ENCODE assay signal across 9 cellular contexts in the genomic region with DNA sequence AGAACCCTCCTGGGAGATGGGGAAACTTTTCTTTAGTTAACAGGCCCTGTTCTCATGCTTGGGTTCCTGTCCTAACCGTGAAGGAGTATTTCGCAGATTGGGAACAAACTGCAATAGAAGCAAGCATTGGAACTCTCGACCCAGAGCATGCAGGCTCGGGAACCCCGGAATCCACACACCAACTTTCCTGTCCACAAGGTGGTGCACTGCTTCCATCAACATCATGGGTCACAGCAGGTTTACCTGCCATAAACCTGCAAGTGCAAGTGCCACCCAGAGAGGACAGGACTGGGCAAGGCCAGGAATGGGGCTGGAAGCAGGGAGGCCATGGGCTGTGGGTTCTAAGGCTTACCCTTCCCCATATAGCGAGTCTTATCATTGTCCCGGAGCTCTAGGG. TPM values are rescaled to one million over a fixed set of nuclear protein-coding genes. Genes with fewer than 3 reads are reported as not detected.
DNase-seq lines count a peak whose midpoint lies in the region; TF ChIP-seq lines count a peak whose summit lies in the region.
"Had no signal": no experiment of that assay in that cellular context is flagged by ENCODE, and none has a peak within 500 bp of the region (broad histone marks: within the 10 kb centered on the region; RNA-seq: fewer than 3 reads in every experiment).

No MANE protein-coding gene starts in this region.

- no peak for TF ChIP-seq EP300 in esophagus muscularis mucosa (IDR thresholded peaks at IDR 0.05)

- TF ChIP-seq POLR2A in esophagus muscularis mucosa (IDR thresholded peaks at IDR 0.05; ENCODE audit: low read depth) = no peak

- H3K4me1 ChIP-seq in colonic mucosa (peaks cover 33% of the 10 kb centered on the region), parathyroid adenoma (peaks cover 4% of the 10 kb centered on the region), HAP-1 (peaks cover 28% of the 10 kb centered on the region), esophagus muscularis mucosa (peaks cover 45 to 83% (median 74%) of the 10 kb centered on the region in 4 donors)

- H3K4me2 ChIP-seq in parathyroid adenoma (ENCODE audit: low read length) = no peak overlapping the region

- WGBS in esophagus muscularis mucosa = 72% methylated on average over 7 of the region's 7 CpGs

- H3K4me3 ChIP-seq in colonic mucosa = no peak overlapping the region
- no peak overlapping the region for H3K4me3 ChIP-seq in parathyroid adenoma (ENCODE audit: low read depth, low read length)
- no peak overlapping the region for H3K4me3 ChIP-seq in HAP-1
- no peak overlapping the region for H3K4me3 ChIP-seq in esophagus muscularis mucosa

- no peaks in the 10 kb centered on the region for H3K79me2 ChIP-seq in parathyroid adenoma

- peak overlapping the region; percentile 36 for H3K27ac ChIP-seq in colonic mucosa
- H3K27ac ChIP-seq in parathyroid adenoma = no peak overlapping the region
- peak overlapping the region in 2 of 4 donors; percentile 15 to 92 for H3K27ac ChIP-seq in esophagus muscularis mucosa (replicated peaks in 1 of 4)

- no peaks in the 10 kb centered on the region for H3K9me3 ChIP-seq in colonic mucosa
- H3K9me3 ChIP-seq in parathyroid adenoma (ENCODE audit: control insufficient read depth, low read length) = no peaks in the 10 kb centered on the region
- no peaks in the 10 kb centered on the region for H3K9me3 ChIP-seq in HAP-1
- H3K9me3 ChIP-seq in esophagus muscularis mucosa = no peaks in the 10 kb centered on the region

- in situ Hi-C loops in HAP-1 (cut with MboI; ENCODE audit: low sequenced_read_pairs) = no loop called here

- peaks cover 33% of the 10 kb centered on the region for H3K36me3 ChIP-seq in colonic mucosa
- H3K36me3 ChIP-seq in parathyroid adenoma (ENCODE audit: control insufficient read depth, insufficient read depth, low read length) = no peaks in the 10 kb centered on the region
- peaks cover 99% of the 10 kb centered on the region for H3K36me3 ChIP-seq in HAP-1 (replicated peaks)
- H3K36me3 ChIP-seq in esophagus muscularis mucosa = peaks cover 44 to 91% (median 77%) of the 10 kb centered on the region in 4 donors

- H2AFZ ChIP-seq in parathyroid adenoma = no peak overlapping the region

- intact Hi-C loops in colonic mucosa (cut with DNase I) = loop anchor here (5.0 kb wide), 1 partner anchor 116 kb away; no protein-coding TSS in a partner anchor
- intact Hi-C loops in esophagus muscularis mucosa (cut with DNase I) = no loop called here
- intact Hi-C loops in posterior vena cava (cut with DNase I) = no loop called here

- H3K27me3 ChIP-seq in colonic mucosa (no peaks in the 10 kb centered on the region), parathyroid adenoma (ENCODE audit: control insufficient read depth, insufficient read depth, low read length) (no peaks in the 10 kb centered on the region), HAP-1 (ENCODE audit: low read depth) (no peaks in the 10 kb centered on the region), esophagus muscularis mucosa (no peaks in the 10 kb centered on the region)

- H3K9ac ChIP-seq in colonic mucosa (ENCODE audit: low read depth in 2 of 2, low read length in 2 of 2) (peak overlapping the region in 1 of 2 donors; percentile 15), parathyroid adenoma (no peak overlapping the region)

- DNase-seq in DMS53 (lab: John Stamatoyannopoulos, UW) (peak; percentile 57), DMS53 treated with DMSO at 0.1 percent for 48 hours (lab: John Stamatoyannopoulos, UW; ENCODE audit: unreplicated experiment) (no peak), NCI-H510A treated with DMSO at 0.1 percent for 48 hours (lab: John Stamatoyannopoulos, UW) (peak; percentile 66), colonic mucosa (peak; percentile 68), HAP-1 (ENCODE audit: low spot score in 2 of 2) (no peak), esophagus muscularis mucosa (ENCODE audit: extremely low spot score) (no peak), posterior vena cava (ENCODE audit: low spot score) (no peak)
- DNase-seq: NCI-H1092 treated with DMSO at 0.1 percent for 48 hours had no signal

- TF ChIP-seq CTCF in colonic mucosa (IDR thresholded peaks at IDR 0.05) = peak; percentile 42
- peak; percentile 28 for TF ChIP-seq CTCF in parathyroid adenoma (IDR thresholded peaks at IDR 0.05)
- TF ChIP-seq CTCF in esophagus muscularis mucosa (IDR thresholded peaks at IDR 0.05) = peak in 1 of 3 experiments; percentile 23

RNA-seq across cellular contexts. Expression of a gene that starts 6.9 kb away (rescaled TPM):
- total RNA-seq in colonic mucosa (1,000 to 10,000 TPM in 1 of 2 donors, 100 to 1,000 TPM in 1; 982 to 1,067 TPM), esophagus muscularis mucosa (100 to 1,000 TPM; 595 to 895 (median 621) TPM), posterior vena cava (1,000 to 10,000 TPM in 1 of 2 donors, 100 to 1,000 TPM in 1; 578 to 1,026 TPM)

RNA-seq across cellular contexts. Expression of a gene that starts 54.1 kb away (rescaled TPM):
- total RNA-seq in colonic mucosa (100 to 1,000 TPM in 1 of 2 donors, 10 to 100 TPM in 1; 96.0 to 105 TPM), esophagus muscularis mucosa (100 to 1,000 TPM; 133 to 212 (median 168) TPM), posterior vena cava (100 to 1,000 TPM in 1 of 2 donors, 10 to 100 TPM in 1; 94.9 to 116 TPM)

Comparison
In these comparisons a context has a peak if more than half of its experiments do, and no peak if none do; other contexts are left out.
1. DNase-seq: peak in DMS53 (single experiment), NCI-H510A treated with DMSO at 0.1 percent for 48 hours (single experiment) and colonic mucosa (single experiment); none in DMS53 treated with DMSO at 0.1 percent for 48 hours (single experiment), HAP-1 (0 of 2), esophagus muscularis mucosa (single experiment) and posterior vena cava (single experiment).